Comparison of ENCODE assay signal across 8 cellular contexts in genomic region chr14:66507722-66508546, GRCh38.
DNase-seq lines count a peak whose midpoint lies in the region; ATAC-seq and TF ChIP-seq lines count a peak whose summit lies in the region.

Gene GPHN (plus strand): TSS chr14:66508147.

- peak within 1 kb of the TSS; percentile 62 for H3K4me3 ChIP-seq in RWPE2 (ENCODE audit: severe bottlenecking)
- H3K4me3 ChIP-seq in fibroblast of pulmonary artery (replicated peaks; ENCODE audit: low read depth, low read length), result peak within 1 kb of the TSS; percentile 82

- ATAC-seq in GM21723 (IDR thresholded peaks at IDR 0.05; ENCODE audit: unreplicated experiment) (peak; percentile 86), RWPE2 (ENCODE audit: low read depth) (peak; percentile 95)

- H3K36me3 Mint-ChIP-seq in nephron (ENCODE audit: low read depth), result no peaks in the 10 kb centered on the region
- H3K36me3 Mint-ChIP-seq in stimulated activated naive CD8-positive, alpha-beta T cell treated with anti-CD3 and anti-CD28 coated beads, Interleukin-15, Interleukin-2, amounts not matched to agents 100 ng/mL and 50 ng/mL, for 24 hours (ENCODE audit: low read depth), result peaks cover 2% of the 10 kb centered on the region

- H3K4me1 ChIP-seq in RWPE2 (ENCODE audit: insufficient read depth, poor library complexity, severe bottlenecking), result peaks cover 25% of the 10 kb centered on the region

- no peaks in the 10 kb centered on the region for H3K36me3 ChIP-seq in RWPE2 (ENCODE audit: low read depth)

- H3K27ac Mint-ChIP-seq in nephron, result peak within 1 kb of the TSS; percentile 79 to 98 (median 95)
- peak within 1 kb of the TSS; percentile 98 for H3K27ac Mint-ChIP-seq in stimulated activated naive CD8-positive, alpha-beta T cell treated with anti-CD3 and anti-CD28 coated beads, Interleukin-15, Interleukin-2, amounts not matched to agents 100 ng/mL and 50 ng/mL, for 24 hours

- H3K4me1 Mint-ChIP-seq in nephron, result peaks cover 17% of the 10 kb centered on the region
- H3K4me1 Mint-ChIP-seq in stimulated activated naive CD8-positive, alpha-beta T cell treated with anti-CD3 and anti-CD28 coated beads, Interleukin-15, Interleukin-2, amounts not matched to agents 100 ng/mL and 50 ng/mL, for 24 hours (ENCODE audit: low read depth), result peaks cover 35% of the 10 kb centered on the region

- H3K27me3 Mint-ChIP-seq in nephron (ENCODE audit: low read depth), result peaks cover 18% of the 10 kb centered on the region
- peaks cover 23% of the 10 kb centered on the region for H3K27me3 Mint-ChIP-seq in stimulated activated naive CD8-positive, alpha-beta T cell treated with anti-CD3 and anti-CD28 coated beads, Interleukin-15, Interleukin-2, amounts not matched to agents 100 ng/mL and 50 ng/mL, for 24 hours

- peak; percentile 97 for DNase-seq in DMS79 (lab: John Stamatoyannopoulos, UW)
- peak; percentile 87 for DNase-seq in KG1 (lab: John Stamatoyannopoulos, UW)
- peak; percentile 99 for DNase-seq in RWPE2 (ENCODE audit: low spot score)
- peak; percentile 82 for DNase-seq in activated effector memory CD4-positive, alpha-beta T cell treated with Interleukin-2 at 50 U/mL for 16 hours
- DNase-seq in fibroblast of pulmonary artery (ENCODE audit: low read depth), result peak; percentile 99

- H3K27ac ChIP-seq in RWPE2 (ENCODE audit: poor library complexity, severe bottlenecking), result peak within 1 kb of the TSS; percentile 78

- no peaks in the 10 kb centered on the region for H3K9me3 Mint-ChIP-seq in nephron
- no peaks in the 10 kb centered on the region for H3K9me3 Mint-ChIP-seq in stimulated activated naive CD8-positive, alpha-beta T cell treated with anti-CD3 and anti-CD28 coated beads, Interleukin-15, Interleukin-2, amounts not matched to agents 100 ng/mL and 50 ng/mL, for 24 hours

- TF ChIP-seq CTCF in RWPE2 (IDR thresholded peaks at IDR 0.05; ENCODE audit: poor library complexity, severe bottlenecking) (no peak), fibroblast of pulmonary artery (IDR thresholded peaks at IDR 0.05; ENCODE audit: low read length, missing control alignments) (peak; percentile 31), nephron (IDR thresholded peaks at IDR 0.05; ENCODE audit: unreplicated experiment in 3 of 3) (peak in 1 of 3 experiments; percentile 33)

- H3K9me3 ChIP-seq in RWPE2 (ENCODE audit: severe bottlenecking), result no peaks in the 10 kb centered on the region

- no peaks in the 10 kb centered on the region for H3K27me3 ChIP-seq in RWPE2 (ENCODE audit: insufficient read depth, poor library complexity, severe bottlenecking)

- H3K4me3 Mint-ChIP-seq in nephron, result peak within 1 kb of the TSS; percentile 85 to 96 (median 94)
- peak within 1 kb of the TSS; percentile 92 for H3K4me3 Mint-ChIP-seq in stimulated activated naive CD8-positive, alpha-beta T cell treated with anti-CD3 and anti-CD28 coated beads, Interleukin-15, Interleukin-2, amounts not matched to agents 100 ng/mL and 50 ng/mL, for 24 hours

Comparison
In these comparisons a context has a peak if more than half of its experiments do, and no peak if none do; other contexts are left out.
1. Peak in every context shown above with its lines: DNase-seq, ATAC-seq, H3K4me3 ChIP-seq and H3K27ac ChIP-seq.